Comparison of ENCODE assay signal across 16 cellular contexts in genomic region chr13:113975416-113975815, GRCh38. TPM values are rescaled to one million over a fixed set of nuclear protein-coding genes. Genes with fewer than 3 reads are reported as not detected.
DNase-seq lines count a peak whose midpoint lies in the region; ATAC-seq and TF ChIP-seq lines count a peak whose summit lies in the region.
"Had no signal": no experiment of that assay in that cellular context is flagged by ENCODE, and none has a peak within 500 bp of the region (broad histone marks: within the 10 kb centered on the region; RNA-seq: fewer than 3 reads in every experiment).

No MANE protein-coding gene starts in this region.

- H3K36me3 ChIP-seq in adipocyte (ENCODE audit: control insufficient read depth, insufficient read depth, low read length, severe bottlenecking) (peaks cover 48% of the 10 kb centered on the region), psoas muscle (ENCODE audit: insufficient read depth in 1 of 2, low read depth in 1 of 2) (peaks cover 0 to 52% of the 10 kb centered on the region in 2 donors), transverse colon (no peaks in the 10 kb centered on the region), prostate gland (no peaks in the 10 kb centered on the region)

- peak overlapping the region; percentile 35 for H3K9ac ChIP-seq in adipocyte (ENCODE audit: low read length)

- in situ Hi-C loops in transverse colon (cut with MboI; ENCODE audit: low pct_ligation_motif_present in 1 of 4, low pct_unique_long_range_greater_than_20kb in 1 of 4, low sequenced_read_pairs in 3 of 4): no loop called here

- no peak overlapping the region for H3K4me3 ChIP-seq in adipocyte (ENCODE audit: low read length)
- H3K4me3 ChIP-seq in psoas muscle: no peak overlapping the region
- no peak overlapping the region for H3K4me3 ChIP-seq in transverse colon
- H3K4me3 ChIP-seq in prostate gland: no peak overlapping the region

- intact Hi-C loops in left cardiac atrium (cut with DNase I): no loop called here
- intact Hi-C loops in cardiac septum (cut with DNase I): no loop called here
- intact Hi-C loops in psoas muscle (cut with DNase I): no loop called here
- intact Hi-C loops in transverse colon (cut with DNase I; ENCODE audit: low total_unique reads): no loop called here
- intact Hi-C loops in prostate gland (cut with DNase I): loop anchor here (10.0 kb wide), 1 partner anchor 159 kb away; the partner anchor contains the start of gene RASA3

- H3K27me3 ChIP-seq in adipocyte (replicated peaks; ENCODE audit: control insufficient read depth, insufficient read depth, low read length): no peaks in the 10 kb centered on the region
- H3K27me3 ChIP-seq in psoas muscle (ENCODE audit: insufficient read depth in 3 of 3, low read length in 2 of 3): no peaks in the 10 kb centered on the region
- no peaks in the 10 kb centered on the region for H3K27me3 ChIP-seq in transverse colon
- no peaks in the 10 kb centered on the region for H3K27me3 ChIP-seq in prostate gland (replicated peaks; ENCODE audit: insufficient read depth)

- H3K27ac ChIP-seq in psoas muscle (no peak overlapping the region), transverse colon (no peak overlapping the region), prostate gland (no peak overlapping the region)

- DNase-seq in left cardiac atrium (peak; percentile 13), cardiac septum (ENCODE audit: low spot score) (no peak), adipocyte (ENCODE audit: low read depth) (no peak), psoas muscle (peak; percentile 10 to 56), NCI-H1694 (lab: John Stamatoyannopoulos, UW) (no peak), transverse colon (no peak), prostate gland (ENCODE audit: low spot score) (no peak)
- DNase-seq: DMS79, HCEC 1CT, KBM-7, NCI-H1436 treated with DMSO at 0.1 percent for 48 hours, NCI-H2107, NCI-H345, NCI-H69 had no signal

- TF ChIP-seq POLR2A in transverse colon (IDR thresholded peaks at IDR 0.05): no peak
- TF ChIP-seq POLR2A in prostate gland (IDR thresholded peaks at IDR 0.05): no peak

- H3K9me3 ChIP-seq in adipocyte (ENCODE audit: control insufficient read depth, low read length): no peaks in the 10 kb centered on the region
- no peaks in the 10 kb centered on the region for H3K9me3 ChIP-seq in psoas muscle
- no peaks in the 10 kb centered on the region for H3K9me3 ChIP-seq in transverse colon
- no peaks in the 10 kb centered on the region for H3K9me3 ChIP-seq in prostate gland

- TF ChIP-seq EP300 in transverse colon (IDR thresholded peaks at IDR 0.05; ENCODE audit: low read depth): no peak

- WGBS in psoas muscle, 3 donors: 81 to 93% (median 86%) methylated on average over 13 to 15 of the region's 15 CpGs
- 94% methylated on average over 15 of the region's 15 CpGs; no CpG with 5 or more reads in 1 of the 2 donors for WGBS in transverse colon (ENCODE audit: low coverage in 1 of 2), 2 donors
- WGBS in prostate gland: 95% methylated on average over 15 of the region's 15 CpGs

- H3K4me1 ChIP-seq in adipocyte (ENCODE audit: control insufficient read depth, insufficient read depth, low read length) (peaks cover 28% of the 10 kb centered on the region), psoas muscle (peaks cover 12% of the 10 kb centered on the region), transverse colon (peaks cover 12 to 15% (median 13%) of the 10 kb centered on the region in 4 donors), prostate gland (replicated peaks) (peaks cover 8% of the 10 kb centered on the region)

- no peak for ATAC-seq in left cardiac atrium
- no peak for ATAC-seq in psoas muscle
- ATAC-seq in GM19035 (IDR thresholded peaks at IDR 0.05; ENCODE audit: unreplicated experiment): no peak

- TF ChIP-seq CTCF in psoas muscle (IDR thresholded peaks at IDR 0.05): no peak
- no peak for TF ChIP-seq CTCF in transverse colon (IDR thresholded peaks at IDR 0.05)
- no peak for TF ChIP-seq CTCF in prostate gland (IDR thresholded peaks at IDR 0.05)

RNA-seq across cellular contexts. Expression of gene C13orf46, which starts 1.5 kb away (rescaled TPM):
- 1 to 10 TPM in 1 of 2 donors, under 1 TPM in 1; 0.65 to 1.4 TPM for total RNA-seq in left cardiac atrium
- total RNA-seq in cardiac septum: 0.40 TPM
- total RNA-seq in psoas muscle: 1 to 10 TPM in 1 of 4 donors, under 1 TPM in 3; 0.24 to 2.5 (median 0.73) TPM
- under 1 TPM in 2 of 3 donors, not detected in 1; 0.14 to 0.53 TPM for polyA plus RNA-seq in psoas muscle
- 10 to 100 TPM in 1 of 4 donors, 1 to 10 TPM in 1, under 1 TPM in 1, not detected in 1; 0.41 to 77.4 (median 1.1) TPM for total RNA-seq in transverse colon
- 1 to 10 TPM; 8.0 to 9.9 TPM for total RNA-seq in prostate gland
- total RNA-seq: G401 had no signal

Comparison
In these comparisons a context has a peak if more than half of its experiments do, and no peak if none do; other contexts are left out.
1. DNase-seq: peak in left cardiac atrium (single experiment) and psoas muscle (2 of 2); none in cardiac septum (single experiment), adipocyte (single experiment), NCI-H1694 (single experiment), transverse colon (single experiment) and prostate gland (single experiment).